In the genomic region with DNA sequence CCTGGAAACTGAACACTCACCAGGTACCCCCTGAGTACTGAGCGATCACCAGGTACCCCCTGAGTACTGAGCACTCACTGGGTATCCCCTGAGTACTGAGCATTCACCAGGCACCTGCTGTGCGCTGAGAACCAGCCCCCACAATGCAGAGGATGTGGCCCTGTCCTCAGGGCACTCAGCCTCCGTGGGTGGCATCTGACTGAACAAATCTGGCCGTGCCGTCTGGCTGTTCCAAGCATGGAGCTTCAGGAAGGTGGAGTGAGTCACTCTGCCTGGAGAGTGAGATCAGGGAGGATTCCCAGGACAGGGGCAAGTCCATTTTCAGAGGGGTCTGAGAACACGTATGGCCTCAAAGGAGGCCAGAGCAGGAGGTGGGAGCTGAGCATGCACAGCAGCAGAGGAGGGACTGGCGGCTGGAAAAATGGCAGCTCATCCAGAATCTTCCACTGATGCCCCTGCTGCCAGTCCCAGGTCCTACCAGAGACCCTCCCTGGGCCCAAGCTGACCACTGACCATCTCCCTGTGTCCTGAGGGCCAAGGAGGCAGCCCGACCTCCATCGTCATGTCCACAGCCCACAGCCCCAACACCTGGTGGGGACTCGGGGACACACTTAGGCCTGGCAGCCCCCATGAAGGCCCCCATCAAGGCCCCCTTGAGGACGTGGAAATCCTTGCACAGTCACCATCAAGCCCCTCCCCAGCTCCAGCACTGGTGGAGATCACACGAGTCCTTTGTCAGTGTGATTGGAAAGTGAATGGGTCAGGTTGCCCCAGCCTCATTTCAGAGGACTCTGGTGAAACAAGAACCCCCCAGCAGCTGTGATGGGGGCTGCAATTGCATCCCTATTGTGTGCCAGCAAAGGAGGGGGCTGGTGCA, we compare ENCODE assay signal across 25 cellular contexts.
DNase-seq lines count a peak whose midpoint lies in the region; ATAC-seq and TF ChIP-seq lines count a peak whose summit lies in the region.
"Had no signal": no experiment of that assay in that cellular context is flagged by ENCODE, and none has a peak within 500 bp of the region (broad histone marks: within the 10 kb centered on the region; RNA-seq: fewer than 3 reads in every experiment).

No MANE protein-coding gene starts in this region.

- no peaks in the 10 kb centered on the region for H3F3A ChIP-seq in PC-3 (ENCODE audit: low read length, unreplicated experiment)

- H3K27ac ChIP-seq in PC-3 (ENCODE audit: low read length) (no peak overlapping the region), trophoblast cell (ENCODE audit: low read depth, low read length) (no peak overlapping the region)
- H3K27ac ChIP-seq: gastroesophageal sphincter, SJCRH30, tibial artery had no signal

- no peak overlapping the region for H3K4me3 Mint-ChIP-seq in CD14-positive monocyte
- H3K4me3 Mint-ChIP-seq: activated CD4-positive, alpha-beta T cell treated with anti-CD3 and anti-CD28 coated beads, Interleukin-2, amount 10 ng/mL, durations not matched to agents 24 days and 14 days; IgD-negative memory B cell; mesothelial cell of epicardium; naive B cell; T-cell had no signal

- WGBS in trophoblast cell (ENCODE audit: extremely low coverage, insufficient coverage, insufficient read length) = no CpG with 5 or more reads among the region's 12 CpGs

- H2BK12ac ChIP-seq in trophoblast cell (ENCODE audit: low read length) = no peak overlapping the region

- no peak overlapping the region for H3K23ac ChIP-seq in trophoblast cell (ENCODE audit: low read length)

- H2AK5ac ChIP-seq in trophoblast cell (ENCODE audit: low read length) = no peak overlapping the region

- H4K8ac ChIP-seq in trophoblast cell (ENCODE audit: low read depth, low read length) = no peak overlapping the region

- no peak overlapping the region for H2BK5ac ChIP-seq in trophoblast cell (ENCODE audit: low read depth, low read length, poor library complexity)

- H3K36me3 Mint-ChIP-seq in CD14-positive monocyte = no peaks in the 10 kb centered on the region
- H3K36me3 Mint-ChIP-seq: activated naive CD4-positive, alpha-beta T cell treated with anti-CD3 and anti-CD28 coated beads, Interleukin-2, amount 50 U/mL, for 72 hours; IgD-negative memory B cell; mesothelial cell of epicardium; naive B cell; T-cell had no signal

- no peaks in the 10 kb centered on the region for H4K20me1 ChIP-seq in PC-3 (ENCODE audit: low read length)

- H3K9me3 ChIP-seq in PC-3 (ENCODE audit: low read length) = no peaks in the 10 kb centered on the region
- no peaks in the 10 kb centered on the region for H3K9me3 ChIP-seq in trophoblast cell (ENCODE audit: insufficient read depth, low read depth, low read length)
- H3K9me3 ChIP-seq: gastroesophageal sphincter, SJCRH30, tibial artery had no signal

- no peak overlapping the region for H3K4ac ChIP-seq in trophoblast cell (ENCODE audit: low read depth, low read length)

- CTCF ChIA-PET in PC-3 (lab: Charles Lee) = no interaction called here

- H2BK120ac ChIP-seq in trophoblast cell (ENCODE audit: insufficient read depth, low read length, poor library complexity) = no peak overlapping the region

- BruUV-seq in PC-3 (replicated peaks; lab: Mats Ljungman, UMichigan) = no TSS peak

- intact Hi-C loops in PC-3 (cut with micrococcal nuclease) (no loop called here), CD14-positive monocyte (cut with micrococcal nuclease) (no loop called here)

- POLR2A ChIA-PET in PC-3 (lab: Charles Lee; ENCODE audit: unreplicated experiment) = no interaction called here

- H3K14ac ChIP-seq in trophoblast cell (ENCODE audit: low read length) = no peak overlapping the region

- no peaks in the 10 kb centered on the region for H3K9me2 ChIP-seq in PC-3 (replicated peaks; ENCODE audit: low read length)

- no peaks in the 10 kb centered on the region for H3K4me1 Mint-ChIP-seq in CD14-positive monocyte
- H3K4me1 Mint-ChIP-seq: activated CD4-positive, alpha-beta T cell treated with anti-CD3 and anti-CD28 coated beads, Interleukin-2, amount 10 ng/mL, durations not matched to agents 24 days and 14 days; IgD-negative memory B cell; mesothelial cell of epicardium; naive B cell; T-cell had no signal

- H3K36me3 ChIP-seq in PC-3 (ENCODE audit: low read depth, low read length) = no peaks in the 10 kb centered on the region
- H3K36me3 ChIP-seq in trophoblast cell (ENCODE audit: control insufficient read depth in 1 of 2, insufficient read depth in 2 of 2, low read length in 2 of 2) = no peaks in the 10 kb centered on the region
- H3K36me3 ChIP-seq: gastroesophageal sphincter, SJCRH30, tibial artery had no signal

- no peak overlapping the region for H4K12ac ChIP-seq in trophoblast cell (ENCODE audit: low read depth, low read length)

- H4K91ac ChIP-seq in trophoblast cell (ENCODE audit: low read depth, low read length) = no peak overlapping the region

- ATAC-seq in PC-3 = no peak
- ATAC-seq: activated naive CD4-positive, alpha-beta T cell treated with anti-CD3 and anti-CD28 coated beads, Interleukin-2, amount 50 U/mL, for 72 hours; gastroesophageal sphincter; T-cell had no signal

- no peaks in the 10 kb centered on the region for H3K79me1 ChIP-seq in trophoblast cell (ENCODE audit: low read length)

- TF ChIP-seq CTCF in PC-3 (conservative IDR thresholded peaks at IDR 0.05; ENCODE audit: low read depth, low read length) (no peak), CD14-positive monocyte (IDR thresholded peaks at IDR 0.05) (no peak)

- DNase-seq in A172 (ENCODE audit: low spot score) (peak; percentile 53), ELR (ENCODE audit: low read depth) (peak; percentile 7), PC-3 (peak; percentile 11), iris pigment epithelial cell (ENCODE audit: low read depth) (peak; percentile 3), GM19238 (ENCODE audit: insufficient read length, low spot score) (no peak), trophoblast cell (no peak), CD14-positive monocyte (ENCODE audit: low spot score) (no peak), NCI-H1105 (lab: John Stamatoyannopoulos, UW) (no peak)
- DNase-seq: ACHN; activated CD4-positive, alpha-beta T cell treated with anti-CD3 and anti-CD28 coated beads, Interleukin-2, amount 10 ng/mL, durations not matched to agents 24 days and 14 days; activated effector memory CD4-positive, alpha-beta T cell treated with Interleukin-2 at 50 U/mL for 16 hours; activated T-cell treated with anti-CD3 and anti-CD28 coated beads, Interleukin-2, amount 50 U/mL, for 1 hour; DMS 273 treated with DMSO at 0.1 percent for 48 hours; naive B cell; NCI-H1092; NCI-H187 treated with DMSO at 0.1 percent for 48 hours; NCI-H524 treated with DMSO at 0.1 percent for 48 hours; SJCRH30; stimulated activated CD4-positive, alpha-beta T cell treated with anti-CD3 and anti-CD28 coated beads, Interleukin-4, amount 100 ng/mL, for 4 hours; T-cell; tibial artery had no signal

- no peak overlapping the region for H3K9ac ChIP-seq in PC-3 (ENCODE audit: low read length)
- H3K9ac ChIP-seq in trophoblast cell (ENCODE audit: low read length) = no peak overlapping the region

- H3K4me2 ChIP-seq in PC-3 (ENCODE audit: low read length) (no peak overlapping the region), trophoblast cell (ENCODE audit: low read length) (no peak overlapping the region)

- H2AFZ ChIP-seq in PC-3 (ENCODE audit: low read length) (no peak overlapping the region), trophoblast cell (ENCODE audit: insufficient read depth, low read length, poor library complexity) (no peak overlapping the region)

- H3K4me1 ChIP-seq in PC-3 (ENCODE audit: insufficient read depth, low read length) (no peaks in the 10 kb centered on the region), trophoblast cell (ENCODE audit: control insufficient read depth in 1 of 2, insufficient read depth in 2 of 2, low read length in 2 of 2) (no peaks in the 10 kb centered on the region)
- H3K4me1 ChIP-seq: gastroesophageal sphincter, SJCRH30, tibial artery had no signal

- H3K18ac ChIP-seq in trophoblast cell (ENCODE audit: low read length) = no peak overlapping the region

- H3K27me3 ChIP-seq in PC-3 (ENCODE audit: low read length) (no peaks in the 10 kb centered on the region), trophoblast cell (ENCODE audit: insufficient read depth, low read length) (no peaks in the 10 kb centered on the region)

- H3K4me3 ChIP-seq in PC-3 (ENCODE audit: low read length) (no peak overlapping the region), trophoblast cell (ENCODE audit: low read depth, low read length) (no peak overlapping the region)
- H3K4me3 ChIP-seq: gastroesophageal sphincter, SJCRH30, tibial artery had no signal

- no peaks in the 10 kb centered on the region for H3K79me2 ChIP-seq in PC-3 (ENCODE audit: low read length)
- no peaks in the 10 kb centered on the region for H3K79me2 ChIP-seq in trophoblast cell (ENCODE audit: control insufficient read depth, insufficient read depth, low read length, poor library complexity)

- H3K9me3 Mint-ChIP-seq in CD14-positive monocyte = peaks cover 0 to 3% (median 0%) of the 10 kb centered on the region in 7 donors
- H3K9me3 Mint-ChIP-seq: activated CD4-positive, alpha-beta T cell treated with anti-CD3 and anti-CD28 coated beads, Interleukin-2, amount 10 ng/mL, durations not matched to agents 24 days and 14 days; activated naive CD4-positive, alpha-beta T cell treated with anti-CD3 and anti-CD28 coated beads, Interleukin-2, amount 50 U/mL, for 72 hours; IgD-negative memory B cell; mesothelial cell of epicardium; naive B cell; T-cell had no signal

- H3K27me3 Mint-ChIP-seq in CD14-positive monocyte (ENCODE audit: low read depth in 3 of 3) = peaks cover 0 to 4% (median 2%) of the 10 kb centered on the region in 3 donors
- H3K27me3 Mint-ChIP-seq: activated CD4-positive, alpha-beta T cell treated with anti-CD3 and anti-CD28 coated beads, Interleukin-2, amount 10 ng/mL, durations not matched to agents 24 days and 14 days; IgD-negative memory B cell; naive B cell; T-cell had no signal

- H3K27ac Mint-ChIP-seq in CD14-positive monocyte = no peak overlapping the region
- H3K27ac Mint-ChIP-seq: activated CD4-positive, alpha-beta T cell treated with anti-CD3 and anti-CD28 coated beads, Interleukin-2, amount 10 ng/mL, durations not matched to agents 24 days and 14 days; activated naive CD4-positive, alpha-beta T cell treated with anti-CD3 and anti-CD28 coated beads, Interleukin-2, amount 50 U/mL, for 72 hours; IgD-negative memory B cell; mesothelial cell of epicardium; naive B cell; T-cell had no signal

Comparison
In these comparisons a context has a peak if more than half of its experiments do, and no peak if none do; other contexts are left out.
1. DNase-seq: peak in A172 (single experiment), ELR (single experiment), PC-3 (single experiment) and iris pigment epithelial cell (single experiment); none in GM19238 (single experiment), trophoblast cell (0 of 2), CD14-positive monocyte (single experiment) and NCI-H1105 (single experiment).